In the genomic region with DNA sequence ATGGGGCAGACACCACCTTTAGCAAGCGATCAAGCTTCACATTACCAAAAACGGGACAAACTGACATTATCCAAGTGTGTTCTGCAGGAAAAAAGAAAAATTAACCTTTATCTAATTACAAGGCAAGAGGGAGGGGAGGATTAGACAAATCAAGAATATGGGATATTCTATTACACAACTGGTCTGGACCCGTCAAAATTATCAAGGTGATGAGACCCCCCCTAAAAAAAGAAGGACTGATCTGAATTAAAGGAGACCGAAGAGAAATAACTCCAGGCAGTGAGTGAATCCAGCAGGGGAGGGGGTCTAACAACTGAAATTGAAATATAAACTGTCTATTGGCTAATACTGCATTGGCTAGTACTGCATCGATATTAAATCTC, we compare ENCODE assay signal across 8 cellular contexts. TPM values are rescaled to one million over a fixed set of nuclear protein-coding genes. Genes with fewer than 3 reads are reported as not detected.
A peak's percentile ranks its signal among the peaks of the same experiment; 100 is the strongest.
DNase-seq lines count a peak whose midpoint lies in the region; ATAC-seq and TF ChIP-seq lines count a peak whose summit lies in the region.

No MANE protein-coding gene starts in this region.

- ATAC-seq in natural killer cell (no peak), HG02840 (IDR thresholded peaks at IDR 0.05; ENCODE audit: low FRiP score, unreplicated experiment) (no peak), sciatic nerve (no peak), GM18502 (IDR thresholded peaks at IDR 0.05; ENCODE audit: poor library complexity, unreplicated experiment) (no peak)

- DNase-seq in AG10803 (ENCODE audit: low read depth) (no peak), coronary artery (ENCODE audit: low spot score) (no peak), natural killer cell (no peak), cerebellum (ENCODE audit: low spot score) (no peak), sciatic nerve (ENCODE audit: low spot score) (no peak)

- H3K36me3 ChIP-seq in KOPT-K1 (ENCODE audit: insufficient read depth, low read length): peaks cover 19% of the 10 kb centered on the region; the same call in 1 of the 2 replicates

- H3K36me3 Mint-ChIP-seq in natural killer cell: no peaks in the 10 kb centered on the region

- H3K9me3 ChIP-seq in KOPT-K1 (ENCODE audit: insufficient read depth, low read length, poor library complexity, severe bottlenecking): no peaks in the 10 kb centered on the region

- H3K27ac ChIP-seq in KOPT-K1 (ENCODE audit: low read depth, low read length, poor library complexity, severe bottlenecking) (peak overlapping the region; percentile 96), coronary artery (peak overlapping the region; percentile 93 to 98)

- peak overlapping the region; percentile 97 to 98 for H3K27ac Mint-ChIP-seq in natural killer cell

- H3K4me3 ChIP-seq in AG10803 (ENCODE audit: low read length) (peak overlapping the region; percentile 82), coronary artery (peak overlapping the region; percentile 75)

- H3K9me3 Mint-ChIP-seq in natural killer cell: no peaks in the 10 kb centered on the region

- peak overlapping the region; percentile 82 for H3K4me3 Mint-ChIP-seq in natural killer cell

- no peak for TF ChIP-seq CTCF in AG10803 (conservative IDR thresholded peaks at IDR 0.05; ENCODE audit: low read length)
- TF ChIP-seq CTCF in coronary artery (IDR thresholded peaks at IDR 0.05): no peak
- no peak for TF ChIP-seq CTCF in natural killer cell (IDR thresholded peaks at IDR 0.05)

- intact Hi-C loops in natural killer cell (cut with micrococcal nuclease): loop anchor here (5.0 kb wide), 1 partner anchor 356 kb away; the partner anchor contains the start of gene ATF7IP2
- intact Hi-C loops in sciatic nerve (cut with DNase I): no loop called here

- peaks cover 16 to 36% of the 10 kb centered on the region in 2 donors for H3K4me1 Mint-ChIP-seq in natural killer cell

- H3K27me3 Mint-ChIP-seq in natural killer cell (ENCODE audit: low read depth in 2 of 2): no peaks in the 10 kb centered on the region

RNA-seq across cellular contexts. Expression of gene NUBP1, which starts 0.4 kb away (rescaled TPM):
- total RNA-seq in natural killer cell: 10 to 100 TPM; 19.3 to 25.6 (median 20.5) TPM
- 8.7 TPM for total RNA-seq in cerebellum
- 21.6 TPM for total RNA-seq in sciatic nerve

RNA-seq across cellular contexts. Expression of gene TEKT5, which starts 48.5 kb away (rescaled TPM):
- 1 to 10 TPM in 1 of 3 donors, not detected in 2; 1.1 TPM for total RNA-seq in natural killer cell
- not detected for total RNA-seq in cerebellum
- total RNA-seq in sciatic nerve: not detected
